10 cellular contexts compared by ENCODE assay signal in the genomic region with DNA sequence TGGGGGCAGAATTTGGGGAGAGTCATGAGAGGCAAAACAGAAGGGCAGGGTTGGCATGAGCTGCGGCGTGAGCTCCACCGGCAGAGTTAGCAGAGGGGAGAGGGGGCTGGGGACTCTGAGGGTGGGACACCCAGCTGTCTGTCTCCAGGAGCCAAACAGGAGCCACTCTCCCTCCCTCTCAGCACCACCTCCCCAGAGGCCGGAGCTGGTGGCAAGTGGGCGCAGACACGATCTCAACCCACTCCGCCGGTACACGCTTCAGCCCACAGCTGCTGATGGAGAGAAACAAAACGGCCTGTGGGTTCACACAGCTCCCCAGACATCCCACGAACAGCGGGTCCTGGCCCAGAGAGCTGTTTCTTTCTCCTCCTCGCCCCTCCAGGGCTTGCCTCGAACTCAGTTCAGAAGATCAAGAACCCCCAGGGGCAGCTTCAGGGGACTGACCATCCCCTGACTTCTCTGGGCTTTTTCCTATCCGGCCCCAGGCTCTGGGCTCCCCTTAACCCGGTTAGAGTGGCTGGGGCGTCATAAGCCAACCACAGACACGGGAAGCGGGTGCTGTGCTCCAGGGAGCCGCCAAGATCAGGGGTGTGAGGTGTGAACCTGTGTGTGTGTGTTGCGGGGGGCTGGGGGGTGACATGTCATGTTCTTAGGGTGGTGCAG. TPM values are rescaled to one million over a fixed set of nuclear protein-coding genes. Genes with fewer than 3 reads are reported as not detected.
DNase-seq lines count a peak whose midpoint lies in the region; ATAC-seq and TF ChIP-seq lines count a peak whose summit lies in the region.
"Had no signal": no experiment of that assay in that cellular context is flagged by ENCODE, and none has a peak within 500 bp of the region (broad histone marks: within the 10 kb centered on the region; RNA-seq: fewer than 3 reads in every experiment).

No MANE protein-coding gene starts in this region.

- WGBS in heart left ventricle, 4 donors: 77 to 87% (median 83%) methylated on average over 14 to 21 of the region's 21 CpGs
- WGBS in liver: 79% methylated on average over 21 of the region's 21 CpGs

- peak overlapping the region in 6 of 12 donors; percentile 2 to 47 (median 12) for H3K4me3 ChIP-seq in heart left ventricle
- no peak overlapping the region for H3K4me3 ChIP-seq in liver (ENCODE audit: low read depth in 1 of 3, low read length in 3 of 3)
- H3K4me3 ChIP-seq in upper lobe of right lung: peak overlapping the region; percentile 25

- TF ChIP-seq RAD21 in liver (IDR thresholded peaks at IDR 0.05): no peak

- H3K9me3 ChIP-seq in heart left ventricle (no peaks in the 10 kb centered on the region), liver (ENCODE audit: control insufficient read depth in 4 of 4, low read length in 3 of 4) (no peaks in the 10 kb centered on the region), upper lobe of right lung (no peaks in the 10 kb centered on the region)

- intact Hi-C loops in heart left ventricle (cut with DNase I): no loop called here
- intact Hi-C loops in left cardiac atrium (cut with DNase I): no loop called here
- intact Hi-C loops in upper lobe of right lung (cut with DNase I): no loop called here

- peak overlapping the region; percentile 90 for H3K27ac Mint-ChIP-seq in activated T-cell treated with anti-CD3 and anti-CD28 coated beads, Interleukin-2, amount 50 U/mL, for 24 hours

- no peak for ATAC-seq in heart left ventricle
- no peak for ATAC-seq in left cardiac atrium
- no peak for ATAC-seq in upper lobe of right lung
- no peak for ATAC-seq in GM18867 (IDR thresholded peaks at IDR 0.05; ENCODE audit: unreplicated experiment)
- no peak for ATAC-seq in GM21447 (IDR thresholded peaks at IDR 0.05; ENCODE audit: unreplicated experiment)
- ATAC-seq in HG03378 (IDR thresholded peaks at IDR 0.05; ENCODE audit: unreplicated experiment): no peak

- peak overlapping the region; percentile 65 for H3K4me3 Mint-ChIP-seq in activated T-cell treated with anti-CD3 and anti-CD28 coated beads, Interleukin-2, amount 50 U/mL, for 24 hours

- H3K27me3 ChIP-seq in heart left ventricle: no peaks in the 10 kb centered on the region
- H3K27me3 ChIP-seq in liver (ENCODE audit: control insufficient read depth in 4 of 4, insufficient read depth in 4 of 4, low read length in 3 of 4): no peaks in the 10 kb centered on the region
- H3K27me3 ChIP-seq in upper lobe of right lung: no peaks in the 10 kb centered on the region

- H3K9me3 Mint-ChIP-seq in activated T-cell treated with anti-CD3 and anti-CD28 coated beads, Interleukin-2, amount 50 U/mL, for 24 hours: no peaks in the 10 kb centered on the region

- peaks cover 6 to 98% (median 41%) of the 10 kb centered on the region in 12 donors for H3K4me1 ChIP-seq in heart left ventricle
- H3K4me1 ChIP-seq in liver (ENCODE audit: control insufficient read depth in 4 of 4, insufficient read depth in 4 of 4, low read length in 3 of 4): peaks cover 4 to 24% (median 12%) of the 10 kb centered on the region in 4 donors
- H3K4me1 ChIP-seq in upper lobe of right lung: peaks cover 57% of the 10 kb centered on the region

- peak overlapping the region in 1 of 2 donors; percentile 72 for H3K9ac ChIP-seq in liver (ENCODE audit: low read depth in 1 of 2, low read length in 2 of 2)

- H3K27me3 Mint-ChIP-seq in activated T-cell treated with anti-CD3 and anti-CD28 coated beads, Interleukin-2, amount 50 U/mL, for 24 hours: no peaks in the 10 kb centered on the region

- H3K36me3 ChIP-seq in heart left ventricle (peaks cover 0 to 5% (median 0%) of the 10 kb centered on the region in 9 donors), liver (ENCODE audit: control insufficient read depth in 4 of 4, insufficient read depth in 3 of 4, low read depth in 1 of 4, low read length in 3 of 4) (no peaks in the 10 kb centered on the region), upper lobe of right lung (no peaks in the 10 kb centered on the region)

- H3K36me3 Mint-ChIP-seq in activated T-cell treated with anti-CD3 and anti-CD28 coated beads, Interleukin-2, amount 50 U/mL, for 24 hours (ENCODE audit: low read depth): peaks cover 7% of the 10 kb centered on the region

- TF ChIP-seq POLR2A in heart left ventricle (IDR thresholded peaks at IDR 0.05): no peak

- DNase-seq in heart left ventricle (no peak), left cardiac atrium (no peak), upper lobe of right lung (no peak)
- DNase-seq in activated T-cell treated with anti-CD3 and anti-CD28 coated beads, Interleukin-2, amount 50 U/mL, for 24 hours: peak; percentile 52

- peaks cover 61% of the 10 kb centered on the region for H3K4me1 Mint-ChIP-seq in activated T-cell treated with anti-CD3 and anti-CD28 coated beads, Interleukin-2, amount 50 U/mL, for 24 hours (ENCODE audit: low read depth)

- TF ChIP-seq CTCF in heart left ventricle (IDR thresholded peaks at IDR 0.05) (no peak), liver (IDR thresholded peaks at IDR 0.05; ENCODE audit: low read depth, low read length, missing input control) (no peak), upper lobe of right lung (IDR thresholded peaks at IDR 0.05) (no peak)

- H3K27ac ChIP-seq in heart left ventricle (peak overlapping the region; percentile 62 to 98 (median 78)), liver (ENCODE audit: low read depth in 1 of 2, low read length in 2 of 2) (peak overlapping the region; percentile 65 to 84), upper lobe of right lung (peak overlapping the region; percentile 83)

TF ChIP-seq in liver, 16 proteins besides CTCF, POLR2A, EP300 and RAD21 (continues in another document):
- TF ChIP-seq RXRA (IDR thresholded peaks at IDR 0.05) (no peak), EGR1 (IDR thresholded peaks at IDR 0.05; ENCODE audit: low read depth in 2 of 2) (no peak), YY1 (IDR thresholded peaks at IDR 0.05) (no peak), HNF4A (conservative IDR thresholded peaks at IDR 0.05) (no peak), FOXA1 (IDR thresholded peaks at IDR 0.05) (no peak), NR2F2 (IDR thresholded peaks at IDR 0.05) (no peak), GABPA (IDR thresholded peaks at IDR 0.05 in 1 of 2, conservative IDR thresholded peaks at IDR 0.05 in 1 of 2) (no peak), TAF1 (conservative IDR thresholded peaks at IDR 0.05) (no peak)
- TF ChIP-seq, protein P1, sequence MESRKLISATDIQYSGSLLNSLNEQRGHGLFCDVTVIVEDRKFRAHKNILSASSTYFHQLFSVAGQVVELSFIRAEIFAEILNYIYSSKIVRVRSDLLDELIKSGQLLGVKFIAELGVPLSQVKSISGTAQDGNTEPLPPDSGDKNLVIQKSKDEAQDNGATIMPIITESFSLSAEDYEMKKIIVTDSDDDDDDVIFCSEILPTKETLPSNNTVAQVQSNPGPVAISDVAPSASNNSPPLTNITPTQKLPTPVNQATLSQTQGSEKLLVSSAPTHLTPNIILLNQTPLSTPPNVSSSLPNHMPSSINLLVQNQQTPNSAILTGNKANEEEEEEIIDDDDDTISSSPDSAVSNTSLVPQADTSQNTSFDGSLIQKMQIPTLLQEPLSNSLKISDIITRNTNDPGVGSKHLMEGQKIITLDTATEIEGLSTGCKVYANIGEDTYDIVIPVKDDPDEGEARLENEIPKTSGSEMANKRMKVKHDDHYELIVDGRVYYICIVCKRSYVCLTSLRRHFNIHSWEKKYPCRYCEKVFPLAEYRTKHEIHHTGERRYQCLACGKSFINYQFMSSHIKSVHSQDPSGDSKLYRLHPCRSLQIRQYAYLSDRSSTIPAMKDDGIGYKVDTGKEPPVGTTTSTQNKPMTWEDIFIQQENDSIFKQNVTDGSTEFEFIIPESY (IDR thresholded peaks at IDR 0.05): no peak
- TF ChIP-seq, protein P2, sequence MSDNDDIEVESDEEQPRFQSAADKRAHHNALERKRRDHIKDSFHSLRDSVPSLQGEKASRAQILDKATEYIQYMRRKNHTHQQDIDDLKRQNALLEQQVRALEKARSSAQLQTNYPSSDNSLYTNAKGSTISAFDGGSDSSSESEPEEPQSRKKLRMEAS (IDR thresholded peaks at IDR 0.05): no peak

RNA-seq across cellular contexts. Expression of a gene that starts 7.6 kb away (rescaled TPM):
- 10 to 100 TPM in 7 of 9 donors, 1 to 10 TPM in 2; 6.3 to 49.4 (median 14.1) TPM for total RNA-seq in heart left ventricle
- 10 to 100 TPM; 11.7 to 18.3 TPM for polyA plus RNA-seq in heart left ventricle
- total RNA-seq in left cardiac atrium: 10 to 100 TPM; 16.0 to 18.9 TPM
- 1 to 10 TPM; 3.6 to 6.7 TPM for total RNA-seq in liver
- polyA plus RNA-seq in liver: 1 to 10 TPM; 2.9 to 5.6 TPM
- total RNA-seq in upper lobe of right lung: 46.4 TPM

RNA-seq across cellular contexts. Expression of a gene that starts 26.2 kb away (rescaled TPM):
- total RNA-seq in heart left ventricle: not detected
- polyA plus RNA-seq in heart left ventricle: under 1 TPM in 1 of 2 donors, not detected in 1; 0.19 TPM
- not detected for total RNA-seq in left cardiac atrium
- total RNA-seq in liver: not detected
- polyA plus RNA-seq in liver: not detected
- not detected for total RNA-seq in upper lobe of right lung
- total RNA-seq: mononuclear cell had no signal
- polyA plus RNA-seq: BJ had no signal

RNA-seq across cellular contexts. Expression of a gene that starts 40.7 kb away (rescaled TPM):
- total RNA-seq in heart left ventricle: 10 to 100 TPM; 23.0 to 36.1 (median 31.8) TPM
- polyA plus RNA-seq in heart left ventricle: 10 to 100 TPM; 16.0 to 19.3 TPM
- 10 to 100 TPM; 28.3 to 29.1 TPM for total RNA-seq in left cardiac atrium
- total RNA-seq in liver: 10 to 100 TPM; 13.1 to 71.5 TPM
- 1 to 10 TPM; 3.3 to 5.4 TPM for polyA plus RNA-seq in liver
- total RNA-seq in upper lobe of right lung: 19.3 TPM

RNA-seq across cellular contexts. Expression of a gene that starts 43.9 kb away (rescaled TPM):
- 10 to 100 TPM; 11.8 to 37.9 (median 21.9) TPM for total RNA-seq in heart left ventricle
- polyA plus RNA-seq in heart left ventricle: 10 to 100 TPM; 16.7 to 25.9 TPM
- 10 to 100 TPM; 45.7 to 70.8 TPM for total RNA-seq in left cardiac atrium
- total RNA-seq in liver: 1 to 10 TPM; 1.6 to 7.8 TPM
- polyA plus RNA-seq in liver: 1 to 10 TPM in 1 of 2 donors, under 1 TPM in 1; 0.83 to 1.2 TPM
- total RNA-seq in upper lobe of right lung: 34.3 TPM

RNA-seq across cellular contexts. Expression of a gene that starts 46.2 kb away (rescaled TPM):
- total RNA-seq in heart left ventricle (1 to 10 TPM; 1.1 to 4.9 (median 2.7) TPM), left cardiac atrium (1 to 10 TPM; 5.5 to 7.7 TPM), liver (1 to 10 TPM in 1 of 2 donors, under 1 TPM in 1; 0.75 to 1.0 TPM), upper lobe of right lung (7.7 TPM)
- polyA plus RNA-seq in heart left ventricle (1 to 10 TPM; 1.2 to 7.6 TPM), liver (under 1 TPM in 1 of 2 donors, not detected in 1; 0.63 TPM)
